ENCODE assay signal across 25 cellular contexts in the genomic region with DNA sequence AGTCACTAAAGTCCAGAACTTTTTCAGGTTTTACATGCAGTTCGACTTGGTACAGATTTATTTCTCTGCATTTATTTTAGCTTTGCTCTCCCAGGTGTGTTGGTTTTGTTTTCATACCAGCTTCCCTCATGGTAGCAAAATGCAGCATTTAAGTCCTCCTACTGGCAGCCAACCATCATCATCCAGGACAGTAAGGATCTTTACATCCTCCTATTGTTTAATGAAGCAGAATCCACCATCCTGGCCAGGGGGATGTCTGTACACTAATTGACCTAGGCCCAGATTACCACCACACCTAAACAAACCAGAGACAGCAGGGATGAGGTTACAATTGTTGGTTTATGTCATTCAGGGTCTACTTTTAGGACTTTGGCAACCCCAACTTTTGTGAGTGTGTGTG. TPM values are rescaled to one million over a fixed set of nuclear protein-coding genes. Genes with fewer than 3 reads are reported as not detected.
DNase-seq lines count a peak whose midpoint lies in the region; ATAC-seq lines count a peak whose summit lies in the region.
"Had no signal": no experiment of that assay in that cellular context is flagged by ENCODE, and none has a peak within 500 bp of the region (broad histone marks: within the 10 kb centered on the region; RNA-seq: fewer than 3 reads in every experiment).

No MANE protein-coding gene starts in this region.

- no peaks in the 10 kb centered on the region for H3K27me3 Mint-ChIP-seq in activated T-cell treated with anti-CD3 and anti-CD28 coated beads, Interleukin-2, amount 50 U/mL, for 24 hours
- H3K27me3 Mint-ChIP-seq in CD8-positive, alpha-beta memory T cell, result no peaks in the 10 kb centered on the region
- no peaks in the 10 kb centered on the region for H3K27me3 Mint-ChIP-seq in activated T-helper 1 cell treated with anti-CD3 and anti-CD28 coated beads, Interleukin-12 subunit alpha, Interleukin-12 subunit beta, Interleukin-2, Interleukin-4 antibody, amounts not matched to agents 30 ng/mL and 10 ng/mL and 1 ng/mL, durations not matched to agents 14 hours and 24 hours and 36 hours (ENCODE audit: insufficient read depth)
- no peaks in the 10 kb centered on the region for H3K27me3 Mint-ChIP-seq in naive thymus-derived CD4-positive, alpha-beta T cell

- CTCF ChIA-PET in CD8-positive, alpha-beta memory T cell (lab: Charles Lee), result interaction anchor here (0.8 to 2.4 kb wide), 5 partner anchors 9 to 89 kb away, joined by 3 to 13 read pairs (median 7); no protein-coding TSS in a partner anchor
- CTCF ChIA-PET in naive thymus-derived CD4-positive, alpha-beta T cell (lab: Charles Lee), result interaction anchor here (0.7 to 1.3 kb wide), 4 partner anchors 11 to 32 kb away, joined by 3 to 5 read pairs (median 4); no protein-coding TSS in a partner anchor

- H3K36me3 ChIP-seq in CD8-positive, alpha-beta memory T cell (ENCODE audit: insufficient read depth, low read length), result no peaks in the 10 kb centered on the region
- no peaks in the 10 kb centered on the region for H3K36me3 ChIP-seq in naive thymus-derived CD4-positive, alpha-beta T cell (ENCODE audit: control insufficient read depth in 2 of 3, insufficient read depth in 3 of 3, low read length in 3 of 3)
- H3K36me3 ChIP-seq: colonic mucosa had no signal

- no peaks in the 10 kb centered on the region for H3K9me3 ChIP-seq in CD8-positive, alpha-beta memory T cell (ENCODE audit: low read length)
- H3K9me3 ChIP-seq in naive thymus-derived CD4-positive, alpha-beta T cell (ENCODE audit: control insufficient read depth in 2 of 3, low read length in 3 of 3), result no peaks in the 10 kb centered on the region
- H3K9me3 ChIP-seq: colonic mucosa had no signal

- DNase-seq in activated T-cell treated with anti-CD3 and anti-CD28 coated beads, Interleukin-2, amount 50 U/mL, for 24 hours, result no peak
- DNase-seq in activated T-cell treated with anti-CD3 and anti-CD28 coated beads, Interleukin-2, amount 50 U/mL, for 48 hours, result no peak
- DNase-seq in CD8-positive, alpha-beta memory T cell, result no peak
- DNase-seq in activated T-helper 1 cell treated with anti-CD3 and anti-CD28 coated beads, Interleukin-12 subunit alpha, Interleukin-12 subunit beta, Interleukin-2, Interleukin-4 antibody, amounts not matched to agents 30 ng/mL and 10 ng/mL and 1 ng/mL, durations not matched to agents 14 hours and 24 hours and 36 hours (ENCODE audit: low spot score), result no peak
- DNase-seq in naive thymus-derived CD4-positive, alpha-beta T cell, result no peak
- DNase-seq in hepatic stellate cell (ENCODE audit: low spot score) (no peak), hypothalamus (lab: John Stamatoyannopoulos, UW) (no peak)
- no peak for DNase-seq in activated effector memory CD4-positive, alpha-beta T cell treated with Interleukin-2 at 50 U/mL for 16 hours
- DNase-seq: activated CD4-positive, alpha-beta T cell treated with anti-CD3 and anti-CD28 coated beads for 1 hour; activated gamma-delta T cell; aorta; colonic mucosa; DND-41; effector memory CD4-positive, alpha-beta T cell; foreskin fibroblast; head of caudate nucleus; MM.1S; NCI-H1417; NCI-H2081 treated with DMSO at 0.1 percent for 48 hours; NCI-H226 had no signal

- intact Hi-C loops in activated T-helper 1 cell treated with anti-CD3 and anti-CD28 coated beads, Interleukin-12 subunit alpha, Interleukin-12 subunit beta, Interleukin-2, Interleukin-4 antibody, amounts not matched to agents 30 ng/mL and 10 ng/mL and 1 ng/mL, durations not matched to agents 14 hours and 24 hours and 36 hours (cut with micrococcal nuclease), result loop anchor here (1.0 kb wide), 2 partner anchors 8 kb away; no protein-coding TSS in a partner anchor
- intact Hi-C loops in naive thymus-derived CD4-positive, alpha-beta T cell (cut with micrococcal nuclease), result loop anchor here (1.0 kb wide), 1 partner anchor 8 kb away; no protein-coding TSS in a partner anchor

- peak overlapping the region; percentile 26 for H3K4me3 Mint-ChIP-seq in activated T-cell treated with anti-CD3 and anti-CD28 coated beads, Interleukin-2, amount 50 U/mL, for 24 hours
- H3K4me3 Mint-ChIP-seq in CD8-positive, alpha-beta memory T cell, result peak overlapping the region in 1 of 7 donors; percentile 12
- H3K4me3 Mint-ChIP-seq in activated T-helper 1 cell treated with anti-CD3 and anti-CD28 coated beads, Interleukin-12 subunit alpha, Interleukin-12 subunit beta, Interleukin-2, Interleukin-4 antibody, amounts not matched to agents 30 ng/mL and 10 ng/mL and 1 ng/mL, durations not matched to agents 14 hours and 24 hours and 36 hours, result peak overlapping the region; percentile 20
- peak overlapping the region; percentile 14 to 79 (median 55) for H3K4me3 Mint-ChIP-seq in naive thymus-derived CD4-positive, alpha-beta T cell
- H3K4me3 Mint-ChIP-seq: B cell; natural killer cell treated with Interleukin-12 subunit alpha and Interleukin-12 subunit beta and Interleukin-15 and Interleukin-18, amount 100 ng/mL, for 72 hours; type B pancreatic cell had no signal

- POLR2A ChIA-PET in CD8-positive, alpha-beta memory T cell (lab: Charles Lee), result no interaction called here
- POLR2A ChIA-PET in naive thymus-derived CD4-positive, alpha-beta T cell (lab: Charles Lee), result interaction anchor here (1.2 to 5.4 kb wide), 6 partner anchors 9 to 33 kb away, joined by 3 to 35 read pairs (median 6); no protein-coding TSS in a partner anchor

- H3K4me3 ChIP-seq in CD8-positive, alpha-beta memory T cell (ENCODE audit: low read length), result no peak overlapping the region
- no peak overlapping the region for H3K4me3 ChIP-seq in naive thymus-derived CD4-positive, alpha-beta T cell (ENCODE audit: low read length)
- H3K4me3 ChIP-seq: colonic mucosa had no signal

- no peaks in the 10 kb centered on the region for H3K27me3 ChIP-seq in CD8-positive, alpha-beta memory T cell (ENCODE audit: insufficient read depth, low read length, poor library complexity, severe bottlenecking)
- H3K27me3 ChIP-seq in naive thymus-derived CD4-positive, alpha-beta T cell (ENCODE audit: control insufficient read depth in 2 of 2, insufficient read depth in 2 of 2, low read length in 2 of 2), result no peaks in the 10 kb centered on the region
- H3K27me3 ChIP-seq: colonic mucosa had no signal

- H3K27ac Mint-ChIP-seq in activated T-cell treated with anti-CD3 and anti-CD28 coated beads, Interleukin-2, amount 50 U/mL, for 24 hours, result peak overlapping the region; percentile 50
- peak overlapping the region in 6 of 8 donors; percentile 12 to 75 (median 50) for H3K27ac Mint-ChIP-seq in CD8-positive, alpha-beta memory T cell
- H3K27ac Mint-ChIP-seq in activated T-helper 1 cell treated with anti-CD3 and anti-CD28 coated beads, Interleukin-12 subunit alpha, Interleukin-12 subunit beta, Interleukin-2, Interleukin-4 antibody, amounts not matched to agents 30 ng/mL and 10 ng/mL and 1 ng/mL, durations not matched to agents 14 hours and 24 hours and 36 hours, result peak overlapping the region; percentile 14
- peak overlapping the region; percentile 26 to 90 (median 77) for H3K27ac Mint-ChIP-seq in naive thymus-derived CD4-positive, alpha-beta T cell
- H3K27ac Mint-ChIP-seq: B cell; natural killer cell treated with Interleukin-12 subunit alpha and Interleukin-12 subunit beta and Interleukin-15 and Interleukin-18, amount 100 ng/mL, for 72 hours; type B pancreatic cell had no signal

- ATAC-seq in naive thymus-derived CD4-positive, alpha-beta T cell, result no peak
- ATAC-seq: esophagus mucosa; natural killer cell treated with Interleukin-12 subunit alpha and Interleukin-12 subunit beta and Interleukin-15 and Interleukin-18, amount 100 ng/mL, for 72 hours had no signal

- H3K4me1 ChIP-seq in CD8-positive, alpha-beta memory T cell (ENCODE audit: insufficient read depth, low read length), result peaks cover 82% of the 10 kb centered on the region
- peaks cover 15 to 62% of the 10 kb centered on the region in 2 donors for H3K4me1 ChIP-seq in naive thymus-derived CD4-positive, alpha-beta T cell (ENCODE audit: control insufficient read depth in 2 of 2, insufficient read depth in 2 of 2, low read length in 2 of 2)
- H3K4me1 ChIP-seq: colonic mucosa had no signal

- peaks cover 37% of the 10 kb centered on the region for H3K36me3 Mint-ChIP-seq in activated T-cell treated with anti-CD3 and anti-CD28 coated beads, Interleukin-2, amount 50 U/mL, for 24 hours (ENCODE audit: low read depth)
- H3K36me3 Mint-ChIP-seq in CD8-positive, alpha-beta memory T cell, result peaks cover 0 to 57% (median 17%) of the 10 kb centered on the region in 3 donors
- H3K36me3 Mint-ChIP-seq in activated T-helper 1 cell treated with anti-CD3 and anti-CD28 coated beads, Interleukin-12 subunit alpha, Interleukin-12 subunit beta, Interleukin-2, Interleukin-4 antibody, amounts not matched to agents 30 ng/mL and 10 ng/mL and 1 ng/mL, durations not matched to agents 14 hours and 24 hours and 36 hours (ENCODE audit: low read depth), result peaks cover 38% of the 10 kb centered on the region
- H3K36me3 Mint-ChIP-seq in naive thymus-derived CD4-positive, alpha-beta T cell, result peaks cover 0 to 44% (median 25%) of the 10 kb centered on the region in 5 donors
- H3K36me3 Mint-ChIP-seq: natural killer cell treated with Interleukin-12 subunit alpha and Interleukin-12 subunit beta and Interleukin-15 and Interleukin-18, amount 100 ng/mL, for 72 hours; type B pancreatic cell had no signal

- H3K9me3 Mint-ChIP-seq in activated T-cell treated with anti-CD3 and anti-CD28 coated beads, Interleukin-2, amount 50 U/mL, for 24 hours, result no peaks in the 10 kb centered on the region
- H3K9me3 Mint-ChIP-seq in CD8-positive, alpha-beta memory T cell, result no peaks in the 10 kb centered on the region
- no peaks in the 10 kb centered on the region for H3K9me3 Mint-ChIP-seq in activated T-helper 1 cell treated with anti-CD3 and anti-CD28 coated beads, Interleukin-12 subunit alpha, Interleukin-12 subunit beta, Interleukin-2, Interleukin-4 antibody, amounts not matched to agents 30 ng/mL and 10 ng/mL and 1 ng/mL, durations not matched to agents 14 hours and 24 hours and 36 hours
- peaks cover 0 to 2% (median 0%) of the 10 kb centered on the region in 11 donors for H3K9me3 Mint-ChIP-seq in naive thymus-derived CD4-positive, alpha-beta T cell
- H3K9me3 Mint-ChIP-seq: natural killer cell treated with Interleukin-12 subunit alpha and Interleukin-12 subunit beta and Interleukin-15 and Interleukin-18, amount 100 ng/mL, for 72 hours; type B pancreatic cell had no signal

- no peak overlapping the region for H3K27ac ChIP-seq in CD8-positive, alpha-beta memory T cell (ENCODE audit: low read depth, low read length)
- H3K27ac ChIP-seq in naive thymus-derived CD4-positive, alpha-beta T cell (ENCODE audit: low read depth, low read length), result peak overlapping the region; percentile 44
- H3K27ac ChIP-seq: colonic mucosa, KMS-11 had no signal

- H3K4me1 Mint-ChIP-seq in activated T-cell treated with anti-CD3 and anti-CD28 coated beads, Interleukin-2, amount 50 U/mL, for 24 hours (ENCODE audit: low read depth), result peaks cover 83% of the 10 kb centered on the region
- peaks cover 70 to 88% (median 87%) of the 10 kb centered on the region in 3 donors for H3K4me1 Mint-ChIP-seq in CD8-positive, alpha-beta memory T cell
- peaks cover 79% of the 10 kb centered on the region for H3K4me1 Mint-ChIP-seq in activated T-helper 1 cell treated with anti-CD3 and anti-CD28 coated beads, Interleukin-12 subunit alpha, Interleukin-12 subunit beta, Interleukin-2, Interleukin-4 antibody, amounts not matched to agents 30 ng/mL and 10 ng/mL and 1 ng/mL, durations not matched to agents 14 hours and 24 hours and 36 hours (ENCODE audit: low read depth)
- H3K4me1 Mint-ChIP-seq in naive thymus-derived CD4-positive, alpha-beta T cell, result peaks cover 54 to 90% (median 79%) of the 10 kb centered on the region in 7 donors
- H3K4me1 Mint-ChIP-seq: B cell had no signal

RNA-seq across cellular contexts. Expression of a gene that starts 22.3 kb away (rescaled TPM):
- total RNA-seq in CD8-positive, alpha-beta memory T cell, result 10 to 100 TPM; 57.4 to 68.7 TPM
- 84.5 TPM for polyA plus RNA-seq in CD8-positive, alpha-beta memory T cell
- 51.8 and 56.9 TPM in 2 replicates for total RNA-seq in activated T-helper 1 cell treated with anti-CD3 and anti-CD28 coated beads, Interleukin-12 subunit alpha, Interleukin-12 subunit beta, Interleukin-2, Interleukin-4 antibody, amounts not matched to agents 30 ng/mL and 10 ng/mL and 1 ng/mL, durations not matched to agents 14 hours and 24 hours and 36 hours
- 100 to 1,000 TPM; 118 to 366 (median 210) TPM for total RNA-seq in naive thymus-derived CD4-positive, alpha-beta T cell
- polyA plus RNA-seq in naive thymus-derived CD4-positive, alpha-beta T cell, result 100 to 1,000 TPM; 188 to 200 TPM

Comparison
In these comparisons a context has a peak if more than half of its experiments do, and no peak if none do; other contexts are left out.
1. H3K27ac Mint-ChIP-seq: peak in every context shown above with its lines; median percentile 77 in naive thymus-derived CD4-positive, alpha-beta T cell; 50 in activated T-cell treated with anti-CD3 and anti-CD28 coated beads, Interleukin-2, amount 50 U/mL, for 24 hours; 50 in CD8-positive, alpha-beta memory T cell; 14 in activated T-helper 1 cell treated with anti-CD3 and anti-CD28 coated beads, Interleukin-12 subunit alpha, Interleukin-12 subunit beta, Interleukin-2, Interleukin-4 antibody, amounts not matched to agents 30 ng/mL and 10 ng/mL and 1 ng/mL, durations not matched to agents 14 hours and 24 hours and 36 hours.